Comparison of ENCODE assay signal across 11 cellular contexts in genomic region chr15:98410328-98410727, GRCh38.
"Had no signal": no experiment of that assay in that cellular context is flagged by ENCODE, and none has a peak within 500 bp of the region (broad histone marks: within the 10 kb centered on the region; RNA-seq: fewer than 3 reads in every experiment).

No MANE protein-coding gene starts in this region.

- H3K4me2 ChIP-seq: GM23338 had no signal

- H3K4me1 Mint-ChIP-seq: GM23338, H9 had no signal

- H3K9me3 ChIP-seq: HAP-1 had no signal

- H3K4me3 ChIP-seq: GM23248, GM23338, HAP-1 had no signal

- H3K9me3 Mint-ChIP-seq: HFFc6 had no signal

- H3K27ac ChIP-seq: GM23248 had no signal

- H2AFZ ChIP-seq: GM23248, GM23338 had no signal

- FAIRE-seq: H1, H54 had no signal

- H3K27ac Mint-ChIP-seq: GM23338, H9, HFFc6 had no signal

- H3K4me3 Mint-ChIP-seq: GM23338, H9, HFFc6 had no signal

- H3K9ac ChIP-seq: GM23248 had no signal

- H3K36me3 ChIP-seq: HAP-1 had no signal

- DNase-seq: GM23248, GOT3, H7, H9, HCEC 1CT, HFFc6 had no signal

- ATAC-seq: GM23338, HCT116 had no signal

- H3K4me1 ChIP-seq: HAP-1 had no signal
